Comparison of ENCODE assay signal across 2 cellular contexts in genomic region chr14:74712499-74713394, GRCh38.
TF ChIP-seq lines count a peak whose summit lies in the region.

Gene AREL1, minus strand, starts transcription at chr14:74713080. Its CDS starts 27,465 bp downstream, at chr14:74685615.
A gene with protein sequence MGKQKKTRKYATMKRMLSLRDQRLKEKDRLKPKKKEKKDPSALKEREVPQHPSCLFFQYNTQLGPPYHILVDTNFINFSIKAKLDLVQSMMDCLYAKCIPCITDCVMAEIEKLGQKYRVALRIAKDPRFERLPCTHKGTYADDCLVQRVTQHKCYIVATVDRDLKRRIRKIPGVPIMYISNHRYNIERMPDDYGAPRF (plus strand): TSS chr14:74713144. CDS start chr14:74713198, 54 bp downstream.

TF ChIP-seq in WTC11, 78 proteins besides CTCF, POLR2A, EP300 and RAD21 (continued from another document and continues in another):
- peak; percentile 84; the same call in 1 of the 2 replicates for TF ChIP-seq ZBTB21 (CRISPR knock-in tag; IDR thresholded peaks at IDR 0.05; ENCODE audit: borderline replicate concordance)
- peak; percentile 89 for TF ChIP-seq NR2C2 (CRISPR knock-in tag; IDR thresholded peaks at IDR 0.05)
- no peak for TF ChIP-seq MXD4 (CRISPR knock-in tag; IDR thresholded peaks at IDR 0.05; ENCODE audit: borderline replicate concordance)
- no peak for TF ChIP-seq OVOL2 (CRISPR knock-in tag; IDR thresholded peaks at IDR 0.05; ENCODE audit: borderline replicate concordance)
- TF ChIP-seq RORB (CRISPR knock-in tag; IDR thresholded peaks at IDR 0.05): no peak
- no peak for TF ChIP-seq TP53 (CRISPR knock-in tag; IDR thresholded peaks at IDR 0.05)
- TF ChIP-seq, protein P1, sequence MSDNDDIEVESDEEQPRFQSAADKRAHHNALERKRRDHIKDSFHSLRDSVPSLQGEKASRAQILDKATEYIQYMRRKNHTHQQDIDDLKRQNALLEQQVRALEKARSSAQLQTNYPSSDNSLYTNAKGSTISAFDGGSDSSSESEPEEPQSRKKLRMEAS (CRISPR knock-in tag; IDR thresholded peaks at IDR 0.05): peak; percentile 38; the same call in 1 of the 2 replicates
- TF ChIP-seq ZNF671 (CRISPR knock-in tag; IDR thresholded peaks at IDR 0.05): no peak
- no peak for TF ChIP-seq USF2 (CRISPR knock-in tag; IDR thresholded peaks at IDR 0.05)
- TF ChIP-seq ESRRA (CRISPR knock-in tag; IDR thresholded peaks at IDR 0.05; ENCODE audit: borderline replicate concordance): no peak
- no peak for TF ChIP-seq AR (CRISPR knock-in tag; IDR thresholded peaks at IDR 0.05)
- no peak for TF ChIP-seq ZNF423 (CRISPR knock-in tag; IDR thresholded peaks at IDR 0.05)
- no peak for TF ChIP-seq ZNF317 (CRISPR knock-in tag; IDR thresholded peaks at IDR 0.05; ENCODE audit: borderline replicate concordance, low read depth)
- no peak for TF ChIP-seq GTF2I (CRISPR knock-in tag; conservative IDR thresholded peaks at IDR 0.05)
- TF ChIP-seq NFATC4 (CRISPR knock-in tag; IDR thresholded peaks at IDR 0.05): no peak
- TF ChIP-seq ATF2 (CRISPR knock-in tag; IDR thresholded peaks at IDR 0.05; ENCODE audit: borderline replicate concordance, low read depth): no peak
- TF ChIP-seq, protein P2, sequence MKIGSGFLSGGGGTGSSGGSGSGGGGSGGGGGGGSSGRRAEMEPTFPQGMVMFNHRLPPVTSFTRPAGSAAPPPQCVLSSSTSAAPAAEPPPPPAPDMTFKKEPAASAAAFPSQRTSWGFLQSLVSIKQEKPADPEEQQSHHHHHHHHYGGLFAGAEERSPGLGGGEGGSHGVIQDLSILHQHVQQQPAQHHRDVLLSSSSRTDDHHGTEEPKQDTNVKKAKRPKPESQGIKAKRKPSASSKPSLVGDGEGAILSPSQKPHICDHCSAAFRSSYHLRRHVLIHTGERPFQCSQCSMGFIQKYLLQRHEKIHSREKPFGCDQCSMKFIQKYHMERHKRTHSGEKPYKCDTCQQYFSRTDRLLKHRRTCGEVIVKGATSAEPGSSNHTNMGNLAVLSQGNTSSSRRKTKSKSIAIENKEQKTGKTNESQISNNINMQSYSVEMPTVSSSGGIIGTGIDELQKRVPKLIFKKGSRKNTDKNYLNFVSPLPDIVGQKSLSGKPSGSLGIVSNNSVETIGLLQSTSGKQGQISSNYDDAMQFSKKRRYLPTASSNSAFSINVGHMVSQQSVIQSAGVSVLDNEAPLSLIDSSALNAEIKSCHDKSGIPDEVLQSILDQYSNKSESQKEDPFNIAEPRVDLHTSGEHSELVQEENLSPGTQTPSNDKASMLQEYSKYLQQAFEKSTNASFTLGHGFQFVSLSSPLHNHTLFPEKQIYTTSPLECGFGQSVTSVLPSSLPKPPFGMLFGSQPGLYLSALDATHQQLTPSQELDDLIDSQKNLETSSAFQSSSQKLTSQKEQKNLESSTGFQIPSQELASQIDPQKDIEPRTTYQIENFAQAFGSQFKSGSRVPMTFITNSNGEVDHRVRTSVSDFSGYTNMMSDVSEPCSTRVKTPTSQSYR (CRISPR knock-in tag; IDR thresholded peaks at IDR 0.05): no peak
- TF ChIP-seq ZNF416 (CRISPR knock-in tag; IDR thresholded peaks at IDR 0.05): no peak
- TF ChIP-seq, protein P3, sequence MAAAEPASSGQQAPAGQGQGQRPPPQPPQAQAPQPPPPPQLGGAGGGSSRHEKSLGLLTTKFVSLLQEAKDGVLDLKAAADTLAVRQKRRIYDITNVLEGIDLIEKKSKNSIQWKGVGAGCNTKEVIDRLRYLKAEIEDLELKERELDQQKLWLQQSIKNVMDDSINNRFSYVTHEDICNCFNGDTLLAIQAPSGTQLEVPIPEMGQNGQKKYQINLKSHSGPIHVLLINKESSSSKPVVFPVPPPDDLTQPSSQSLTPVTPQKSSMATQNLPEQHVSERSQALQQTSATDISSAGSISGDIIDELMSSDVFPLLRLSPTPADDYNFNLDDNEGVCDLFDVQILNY (CRISPR knock-in tag; IDR thresholded peaks at IDR 0.05): no peak
- no peak for TF ChIP-seq NR3C1 (CRISPR knock-in tag; conservative IDR thresholded peaks at IDR 0.05; ENCODE audit: low read depth)

TF ChIP-seq in HepG2, 621 proteins besides CTCF, POLR2A, EP300 and RAD21 (continued from another document and continues in another):
- TF ChIP-seq, protein P4, sequence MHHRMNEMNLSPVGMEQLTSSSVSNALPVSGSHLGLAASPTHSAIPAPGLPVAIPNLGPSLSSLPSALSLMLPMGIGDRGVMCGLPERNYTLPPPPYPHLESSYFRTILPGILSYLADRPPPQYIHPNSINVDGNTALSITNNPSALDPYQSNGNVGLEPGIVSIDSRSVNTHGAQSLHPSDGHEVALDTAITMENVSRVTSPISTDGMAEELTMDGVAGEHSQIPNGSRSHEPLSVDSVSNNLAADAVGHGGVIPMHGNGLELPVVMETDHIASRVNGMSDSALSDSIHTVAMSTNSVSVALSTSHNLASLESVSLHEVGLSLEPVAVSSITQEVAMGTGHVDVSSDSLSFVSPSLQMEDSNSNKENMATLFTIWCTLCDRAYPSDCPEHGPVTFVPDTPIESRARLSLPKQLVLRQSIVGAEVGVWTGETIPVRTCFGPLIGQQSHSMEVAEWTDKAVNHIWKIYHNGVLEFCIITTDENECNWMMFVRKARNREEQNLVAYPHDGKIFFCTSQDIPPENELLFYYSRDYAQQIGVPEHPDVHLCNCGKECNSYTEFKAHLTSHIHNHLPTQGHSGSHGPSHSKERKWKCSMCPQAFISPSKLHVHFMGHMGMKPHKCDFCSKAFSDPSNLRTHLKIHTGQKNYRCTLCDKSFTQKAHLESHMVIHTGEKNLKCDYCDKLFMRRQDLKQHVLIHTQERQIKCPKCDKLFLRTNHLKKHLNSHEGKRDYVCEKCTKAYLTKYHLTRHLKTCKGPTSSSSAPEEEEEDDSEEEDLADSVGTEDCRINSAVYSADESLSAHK (CRISPR knock-in tag; IDR thresholded peaks at IDR 0.05; ENCODE audit: borderline replicate concordance): no peak
- no peak for TF ChIP-seq ZNF646 (CRISPR knock-in tag; IDR thresholded peaks at IDR 0.05)
- TF ChIP-seq, protein P5, sequence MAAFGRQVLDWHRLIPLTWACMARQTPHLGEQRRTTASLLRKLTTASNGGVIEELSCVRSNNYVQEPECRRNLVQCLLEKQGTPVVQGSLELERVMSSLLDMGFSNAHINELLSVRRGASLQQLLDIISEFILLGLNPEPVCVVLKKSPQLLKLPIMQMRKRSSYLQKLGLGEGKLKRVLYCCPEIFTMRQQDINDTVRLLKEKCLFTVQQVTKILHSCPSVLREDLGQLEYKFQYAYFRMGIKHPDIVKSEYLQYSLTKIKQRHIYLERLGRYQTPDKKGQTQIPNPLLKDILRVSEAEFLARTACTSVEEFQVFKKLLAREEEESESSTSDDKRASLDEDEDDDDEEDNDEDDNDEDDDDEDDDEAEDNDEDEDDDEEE (CRISPR knock-in tag; IDR thresholded peaks at IDR 0.05): no peak
- TF ChIP-seq, protein P6, sequence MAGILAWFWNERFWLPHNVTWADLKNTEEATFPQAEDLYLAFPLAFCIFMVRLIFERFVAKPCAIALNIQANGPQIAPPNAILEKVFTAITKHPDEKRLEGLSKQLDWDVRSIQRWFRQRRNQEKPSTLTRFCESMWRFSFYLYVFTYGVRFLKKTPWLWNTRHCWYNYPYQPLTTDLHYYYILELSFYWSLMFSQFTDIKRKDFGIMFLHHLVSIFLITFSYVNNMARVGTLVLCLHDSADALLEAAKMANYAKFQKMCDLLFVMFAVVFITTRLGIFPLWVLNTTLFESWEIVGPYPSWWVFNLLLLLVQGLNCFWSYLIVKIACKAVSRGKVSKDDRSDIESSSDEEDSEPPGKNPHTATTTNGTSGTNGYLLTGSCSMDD (CRISPR knock-in tag; IDR thresholded peaks at IDR 0.05): no peak
- TF ChIP-seq CHCHD3 (CRISPR knock-in tag; IDR thresholded peaks at IDR 0.05): no peak
- no peak for TF ChIP-seq ZNF292 (CRISPR knock-in tag; IDR thresholded peaks at IDR 0.05; ENCODE audit: borderline replicate concordance, low read depth)
- no peak for TF ChIP-seq ZSCAN5A (CRISPR knock-in tag; IDR thresholded peaks at IDR 0.05; ENCODE audit: borderline replicate concordance)
- no peak; the same call in 1 of the 2 replicates for TF ChIP-seq TFDP1 (CRISPR knock-in tag; IDR thresholded peaks at IDR 0.05; ENCODE audit: borderline replicate concordance)
- TF ChIP-seq PAF1 (CRISPR knock-in tag; IDR thresholded peaks at IDR 0.05): no peak
- no peak for TF ChIP-seq ISX (CRISPR knock-in tag; conservative IDR thresholded peaks at IDR 0.05)
- no peak for TF ChIP-seq PRPF4 (IDR thresholded peaks at IDR 0.05; ENCODE audit: low read depth, low read length, poor library complexity, severe bottlenecking)
- no peak for TF ChIP-seq ZNF780A (CRISPR knock-in tag; IDR thresholded peaks at IDR 0.05)
- no peak for TF ChIP-seq U2AF1 (optimal IDR thresholded peaks at IDR 0.05; ENCODE audit: low read depth, low read length)
- no peak for TF ChIP-seq NCOA2 (CRISPR knock-in tag; IDR thresholded peaks at IDR 0.05)
- no peak for TF ChIP-seq ZFP36L1 (CRISPR knock-in tag; IDR thresholded peaks at IDR 0.05)
- TF ChIP-seq ZBTB7A (CRISPR knock-in tag; IDR thresholded peaks at IDR 0.05): peak; percentile 77; the same call in 1 of the 2 replicates
- TF ChIP-seq KLF11 (CRISPR knock-in tag; IDR thresholded peaks at IDR 0.05): no peak
- no peak for TF ChIP-seq ADNP (CRISPR knock-in tag; IDR thresholded peaks at IDR 0.05)
- TF ChIP-seq MED1 (CRISPR knock-in tag; IDR thresholded peaks at IDR 0.05): peak; percentile 41; the same call in 1 of the 2 replicates
- TF ChIP-seq, protein P7, sequence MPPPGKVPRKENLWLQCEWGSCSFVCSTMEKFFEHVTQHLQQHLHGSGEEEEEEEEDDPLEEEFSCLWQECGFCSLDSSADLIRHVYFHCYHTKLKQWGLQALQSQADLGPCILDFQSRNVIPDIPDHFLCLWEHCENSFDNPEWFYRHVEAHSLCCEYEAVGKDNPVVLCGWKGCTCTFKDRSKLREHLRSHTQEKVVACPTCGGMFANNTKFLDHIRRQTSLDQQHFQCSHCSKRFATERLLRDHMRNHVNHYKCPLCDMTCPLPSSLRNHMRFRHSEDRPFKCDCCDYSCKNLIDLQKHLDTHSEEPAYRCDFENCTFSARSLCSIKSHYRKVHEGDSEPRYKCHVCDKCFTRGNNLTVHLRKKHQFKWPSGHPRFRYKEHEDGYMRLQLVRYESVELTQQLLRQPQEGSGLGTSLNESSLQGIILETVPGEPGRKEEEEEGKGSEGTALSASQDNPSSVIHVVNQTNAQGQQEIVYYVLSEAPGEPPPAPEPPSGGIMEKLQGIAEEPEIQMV (CRISPR knock-in tag; IDR thresholded peaks at IDR 0.05; ENCODE audit: low read depth): no peak
- TF ChIP-seq ETS1 (CRISPR knock-in tag; IDR thresholded peaks at IDR 0.05): no peak
